1 cellular context compared by ENCODE assay signal in the genomic region with DNA sequence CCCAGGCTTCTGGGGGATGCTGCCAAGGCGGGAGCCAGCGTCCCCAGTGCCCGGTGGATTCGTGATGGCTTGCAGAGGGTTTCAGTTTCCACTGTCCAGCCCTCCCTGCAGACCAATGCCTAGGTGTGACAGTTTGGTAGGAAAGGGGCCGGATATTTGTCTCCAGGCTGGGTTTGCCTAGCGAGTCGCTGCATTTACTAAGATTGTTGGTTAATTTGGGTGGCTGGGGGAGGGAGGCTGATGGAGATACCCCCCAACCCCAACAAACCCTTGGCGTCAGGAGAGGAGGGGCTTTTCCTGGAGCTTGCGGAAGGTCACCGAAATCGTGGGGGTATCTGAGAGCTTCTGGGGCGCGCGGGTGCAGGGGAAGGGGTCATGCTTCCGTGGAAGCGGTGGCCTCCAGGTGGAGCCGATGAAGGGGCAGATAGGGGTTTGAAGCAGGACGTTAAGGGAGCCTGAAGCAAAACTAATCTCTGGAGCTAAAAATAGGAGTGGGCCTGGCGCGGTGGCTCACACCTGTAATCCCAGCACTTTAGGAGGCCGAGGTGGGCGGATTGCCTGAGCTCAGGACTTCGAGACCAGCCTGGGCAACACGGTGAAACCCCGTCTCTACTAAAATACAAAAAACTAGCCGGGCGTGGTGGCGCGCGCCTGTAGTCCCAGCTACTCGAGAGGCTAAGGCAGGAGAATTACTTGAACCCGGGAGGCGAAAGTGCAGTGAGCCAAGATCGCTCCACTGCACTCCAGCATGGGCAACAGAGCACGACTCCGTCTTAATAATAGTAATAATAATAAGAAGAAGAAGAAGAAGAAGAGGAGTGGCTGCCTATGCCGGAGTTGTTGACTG.
TF ChIP-seq lines count a peak whose summit lies in the region.

No MANE protein-coding gene starts in this region.

TF ChIP-seq in neural cell, 6 proteins besides CTCF, POLR2A, EP300 and RAD21 (continued from another document):
- TF ChIP-seq, protein P1, sequence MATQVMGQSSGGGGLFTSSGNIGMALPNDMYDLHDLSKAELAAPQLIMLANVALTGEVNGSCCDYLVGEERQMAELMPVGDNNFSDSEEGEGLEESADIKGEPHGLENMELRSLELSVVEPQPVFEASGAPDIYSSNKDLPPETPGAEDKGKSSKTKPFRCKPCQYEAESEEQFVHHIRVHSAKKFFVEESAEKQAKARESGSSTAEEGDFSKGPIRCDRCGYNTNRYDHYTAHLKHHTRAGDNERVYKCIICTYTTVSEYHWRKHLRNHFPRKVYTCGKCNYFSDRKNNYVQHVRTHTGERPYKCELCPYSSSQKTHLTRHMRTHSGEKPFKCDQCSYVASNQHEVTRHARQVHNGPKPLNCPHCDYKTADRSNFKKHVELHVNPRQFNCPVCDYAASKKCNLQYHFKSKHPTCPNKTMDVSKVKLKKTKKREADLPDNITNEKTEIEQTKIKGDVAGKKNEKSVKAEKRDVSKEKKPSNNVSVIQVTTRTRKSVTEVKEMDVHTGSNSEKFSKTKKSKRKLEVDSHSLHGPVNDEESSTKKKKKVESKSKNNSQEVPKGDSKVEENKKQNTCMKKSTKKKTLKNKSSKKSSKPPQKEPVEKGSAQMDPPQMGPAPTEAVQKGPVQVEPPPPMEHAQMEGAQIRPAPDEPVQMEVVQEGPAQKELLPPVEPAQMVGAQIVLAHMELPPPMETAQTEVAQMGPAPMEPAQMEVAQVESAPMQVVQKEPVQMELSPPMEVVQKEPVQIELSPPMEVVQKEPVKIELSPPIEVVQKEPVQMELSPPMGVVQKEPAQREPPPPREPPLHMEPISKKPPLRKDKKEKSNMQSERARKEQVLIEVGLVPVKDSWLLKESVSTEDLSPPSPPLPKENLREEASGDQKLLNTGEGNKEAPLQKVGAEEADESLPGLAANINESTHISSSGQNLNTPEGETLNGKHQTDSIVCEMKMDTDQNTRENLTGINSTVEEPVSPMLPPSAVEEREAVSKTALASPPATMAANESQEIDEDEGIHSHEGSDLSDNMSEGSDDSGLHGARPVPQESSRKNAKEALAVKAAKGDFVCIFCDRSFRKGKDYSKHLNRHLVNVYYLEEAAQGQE (IDR thresholded peaks at IDR 0.05; ENCODE audit: borderline replicate concordance): no peak
